Comparison of ENCODE assay signal across 1 cellular context in genomic region chr2:75710577-75711253, GRCh38.
A peak's percentile ranks its signal among the peaks of the same experiment; 100 is the strongest.
TF ChIP-seq lines count a peak whose summit lies in the region.

TSS of gene GCFC2 (minus strand) at chr2:75710915. CDS start at chr2:75710855, 60 bp downstream.

TF ChIP-seq in K562, 482 proteins besides CTCF, POLR2A, EP300 and RAD21 (continued from another document and continues in another):
- TF ChIP-seq, protein P1, sequence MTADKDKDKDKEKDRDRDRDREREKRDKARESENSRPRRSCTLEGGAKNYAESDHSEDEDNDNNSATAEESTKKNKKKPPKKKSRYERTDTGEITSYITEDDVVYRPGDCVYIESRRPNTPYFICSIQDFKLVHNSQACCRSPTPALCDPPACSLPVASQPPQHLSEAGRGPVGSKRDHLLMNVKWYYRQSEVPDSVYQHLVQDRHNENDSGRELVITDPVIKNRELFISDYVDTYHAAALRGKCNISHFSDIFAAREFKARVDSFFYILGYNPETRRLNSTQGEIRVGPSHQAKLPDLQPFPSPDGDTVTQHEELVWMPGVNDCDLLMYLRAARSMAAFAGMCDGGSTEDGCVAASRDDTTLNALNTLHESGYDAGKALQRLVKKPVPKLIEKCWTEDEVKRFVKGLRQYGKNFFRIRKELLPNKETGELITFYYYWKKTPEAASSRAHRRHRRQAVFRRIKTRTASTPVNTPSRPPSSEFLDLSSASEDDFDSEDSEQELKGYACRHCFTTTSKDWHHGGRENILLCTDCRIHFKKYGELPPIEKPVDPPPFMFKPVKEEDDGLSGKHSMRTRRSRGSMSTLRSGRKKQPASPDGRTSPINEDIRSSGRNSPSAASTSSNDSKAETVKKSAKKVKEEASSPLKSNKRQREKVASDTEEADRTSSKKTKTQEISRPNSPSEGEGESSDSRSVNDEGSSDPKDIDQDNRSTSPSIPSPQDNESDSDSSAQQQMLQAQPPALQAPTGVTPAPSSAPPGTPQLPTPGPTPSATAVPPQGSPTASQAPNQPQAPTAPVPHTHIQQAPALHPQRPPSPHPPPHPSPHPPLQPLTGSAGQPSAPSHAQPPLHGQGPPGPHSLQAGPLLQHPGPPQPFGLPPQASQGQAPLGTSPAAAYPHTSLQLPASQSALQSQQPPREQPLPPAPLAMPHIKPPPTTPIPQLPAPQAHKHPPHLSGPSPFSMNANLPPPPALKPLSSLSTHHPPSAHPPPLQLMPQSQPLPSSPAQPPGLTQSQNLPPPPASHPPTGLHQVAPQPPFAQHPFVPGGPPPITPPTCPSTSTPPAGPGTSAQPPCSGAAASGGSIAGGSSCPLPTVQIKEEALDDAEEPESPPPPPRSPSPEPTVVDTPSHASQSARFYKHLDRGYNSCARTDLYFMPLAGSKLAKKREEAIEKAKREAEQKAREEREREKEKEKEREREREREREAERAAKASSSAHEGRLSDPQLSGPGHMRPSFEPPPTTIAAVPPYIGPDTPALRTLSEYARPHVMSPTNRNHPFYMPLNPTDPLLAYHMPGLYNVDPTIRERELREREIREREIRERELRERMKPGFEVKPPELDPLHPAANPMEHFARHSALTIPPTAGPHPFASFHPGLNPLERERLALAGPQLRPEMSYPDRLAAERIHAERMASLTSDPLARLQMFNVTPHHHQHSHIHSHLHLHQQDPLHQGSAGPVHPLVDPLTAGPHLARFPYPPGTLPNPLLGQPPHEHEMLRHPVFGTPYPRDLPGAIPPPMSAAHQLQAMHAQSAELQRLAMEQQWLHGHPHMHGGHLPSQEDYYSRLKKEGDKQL (CRISPR knock-in tag; IDR thresholded peaks at IDR 0.05; ENCODE audit: borderline replicate concordance), result peak; percentile 94; the same call in 1 of the 2 replicates
- peak; percentile 87; the same call in 1 of the 2 replicates for TF ChIP-seq IRF2 (CRISPR knock-in tag; IDR thresholded peaks at IDR 0.05)
- peak; percentile 85 for TF ChIP-seq PRMT5 (CRISPR knock-in tag; IDR thresholded peaks at IDR 0.05)
- peak; percentile 51; the same call in 1 of the 2 replicates for TF ChIP-seq NKRF (IDR thresholded peaks at IDR 0.05; ENCODE audit: borderline replicate concordance)
- TF ChIP-seq ZNF431 (CRISPR knock-in tag; IDR thresholded peaks at IDR 0.05), result peak; percentile 93
- TF ChIP-seq TAL1 (IDR thresholded peaks at IDR 0.05), result no peak
- TF ChIP-seq CREB1 (IDR thresholded peaks at IDR 0.05), result no peak; the same call in 1 of the 2 replicates
- peak; percentile 76 for TF ChIP-seq CREB1 (CRISPR knock-in tag; IDR thresholded peaks at IDR 0.05)
- TF ChIP-seq ZBTB33 (CRISPR knock-in tag; IDR thresholded peaks at IDR 0.05), result peak; percentile 87
- TF ChIP-seq HDAC1 (IDR thresholded peaks at IDR 0.05), result peak in 1 of 2 experiments; percentile 78; a peak in 2 of 4 replicates
- peak; percentile 99 for TF ChIP-seq ZNF511 (CRISPR knock-in tag; IDR thresholded peaks at IDR 0.05)
- TF ChIP-seq ZBTB2 (IDR thresholded peaks at IDR 0.05), result no peak
- TF ChIP-seq, protein P2, sequence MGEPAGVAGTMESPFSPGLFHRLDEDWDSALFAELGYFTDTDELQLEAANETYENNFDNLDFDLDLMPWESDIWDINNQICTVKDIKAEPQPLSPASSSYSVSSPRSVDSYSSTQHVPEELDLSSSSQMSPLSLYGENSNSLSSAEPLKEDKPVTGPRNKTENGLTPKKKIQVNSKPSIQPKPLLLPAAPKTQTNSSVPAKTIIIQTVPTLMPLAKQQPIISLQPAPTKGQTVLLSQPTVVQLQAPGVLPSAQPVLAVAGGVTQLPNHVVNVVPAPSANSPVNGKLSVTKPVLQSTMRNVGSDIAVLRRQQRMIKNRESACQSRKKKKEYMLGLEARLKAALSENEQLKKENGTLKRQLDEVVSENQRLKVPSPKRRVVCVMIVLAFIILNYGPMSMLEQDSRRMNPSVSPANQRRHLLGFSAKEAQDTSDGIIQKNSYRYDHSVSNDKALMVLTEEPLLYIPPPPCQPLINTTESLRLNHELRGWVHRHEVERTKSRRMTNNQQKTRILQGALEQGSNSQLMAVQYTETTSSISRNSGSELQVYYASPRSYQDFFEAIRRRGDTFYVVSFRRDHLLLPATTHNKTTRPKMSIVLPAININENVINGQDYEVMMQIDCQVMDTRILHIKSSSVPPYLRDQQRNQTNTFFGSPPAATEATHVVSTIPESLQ (CRISPR knock-in tag; IDR thresholded peaks at IDR 0.05), result peak; percentile 61
- TF ChIP-seq ZBTB7A (IDR thresholded peaks at IDR 0.05; ENCODE audit: borderline replicate concordance, control insufficient read depth, low read depth, low read length), result no peak
- TF ChIP-seq KLF1 (tag; IDR thresholded peaks at IDR 0.05), result 0 out of 2 replicates have a peak, but pooled peaks have one; percentile 49
- TF ChIP-seq SUPT5H (IDR thresholded peaks at IDR 0.05), result peak; percentile 88
- peak; percentile 98 for TF ChIP-seq ZNF232 (CRISPR knock-in tag; IDR thresholded peaks at IDR 0.05)
- TF ChIP-seq LCOR (CRISPR knock-in tag; IDR thresholded peaks at IDR 0.05), result peak; percentile 93
- no peak for TF ChIP-seq ZNF586 (CRISPR knock-in tag; conservative IDR thresholded peaks at IDR 0.05)
- TF ChIP-seq, protein P3, sequence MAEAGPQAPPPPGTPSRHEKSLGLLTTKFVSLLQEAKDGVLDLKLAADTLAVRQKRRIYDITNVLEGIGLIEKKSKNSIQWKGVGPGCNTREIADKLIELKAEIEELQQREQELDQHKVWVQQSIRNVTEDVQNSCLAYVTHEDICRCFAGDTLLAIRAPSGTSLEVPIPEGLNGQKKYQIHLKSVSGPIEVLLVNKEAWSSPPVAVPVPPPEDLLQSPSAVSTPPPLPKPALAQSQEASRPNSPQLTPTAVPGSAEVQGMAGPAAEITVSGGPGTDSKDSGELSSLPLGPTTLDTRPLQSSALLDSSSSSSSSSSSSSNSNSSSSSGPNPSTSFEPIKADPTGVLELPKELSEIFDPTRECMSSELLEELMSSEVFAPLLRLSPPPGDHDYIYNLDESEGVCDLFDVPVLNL (CRISPR knock-in tag; IDR thresholded peaks at IDR 0.05; ENCODE audit: low read depth), result peak; percentile 79; the same call in 1 of the 2 replicates
- TF ChIP-seq U2AF1 (optimal IDR thresholded peaks at IDR 0.05; ENCODE audit: low read depth, low read length), result peak; percentile 86
- peak; percentile 97 for TF ChIP-seq RBBP5 (IDR thresholded peaks at IDR 0.05; ENCODE audit: borderline replicate concordance, insufficient read depth, low read length, poor library complexity, severe bottlenecking)
- no peak for TF ChIP-seq ZNF436 (CRISPR knock-in tag; IDR thresholded peaks at IDR 0.05)
- TF ChIP-seq ZNF274 (IDR thresholded peaks at IDR 0.05; ENCODE audit: borderline replicate concordance, low read depth, low read length), result no peak
- TF ChIP-seq KDM4B (IDR thresholded peaks at IDR 0.05; ENCODE audit: borderline replicate concordance in 2 of 2, low read depth in 1 of 2), result peak in 1 of 2 experiments; percentile 48; a peak in 1 of 4 replicates
- TF ChIP-seq ZNF217 (CRISPR knock-in tag; IDR thresholded peaks at IDR 0.05), result 0 out of 2 replicates have a peak, but pooled peaks have one; percentile 61
- TF ChIP-seq, protein P4, sequence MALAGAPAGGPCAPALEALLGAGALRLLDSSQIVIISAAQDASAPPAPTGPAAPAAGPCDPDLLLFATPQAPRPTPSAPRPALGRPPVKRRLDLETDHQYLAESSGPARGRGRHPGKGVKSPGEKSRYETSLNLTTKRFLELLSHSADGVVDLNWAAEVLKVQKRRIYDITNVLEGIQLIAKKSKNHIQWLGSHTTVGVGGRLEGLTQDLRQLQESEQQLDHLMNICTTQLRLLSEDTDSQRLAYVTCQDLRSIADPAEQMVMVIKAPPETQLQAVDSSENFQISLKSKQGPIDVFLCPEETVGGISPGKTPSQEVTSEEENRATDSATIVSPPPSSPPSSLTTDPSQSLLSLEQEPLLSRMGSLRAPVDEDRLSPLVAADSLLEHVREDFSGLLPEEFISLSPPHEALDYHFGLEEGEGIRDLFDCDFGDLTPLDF (CRISPR knock-in tag; IDR thresholded peaks at IDR 0.05), result peak; percentile 97
- peak; percentile 76 for TF ChIP-seq KDM5B (IDR thresholded peaks at IDR 0.05; ENCODE audit: insufficient replicate concordance, low read depth, low read length)
- TF ChIP-seq, protein P5, sequence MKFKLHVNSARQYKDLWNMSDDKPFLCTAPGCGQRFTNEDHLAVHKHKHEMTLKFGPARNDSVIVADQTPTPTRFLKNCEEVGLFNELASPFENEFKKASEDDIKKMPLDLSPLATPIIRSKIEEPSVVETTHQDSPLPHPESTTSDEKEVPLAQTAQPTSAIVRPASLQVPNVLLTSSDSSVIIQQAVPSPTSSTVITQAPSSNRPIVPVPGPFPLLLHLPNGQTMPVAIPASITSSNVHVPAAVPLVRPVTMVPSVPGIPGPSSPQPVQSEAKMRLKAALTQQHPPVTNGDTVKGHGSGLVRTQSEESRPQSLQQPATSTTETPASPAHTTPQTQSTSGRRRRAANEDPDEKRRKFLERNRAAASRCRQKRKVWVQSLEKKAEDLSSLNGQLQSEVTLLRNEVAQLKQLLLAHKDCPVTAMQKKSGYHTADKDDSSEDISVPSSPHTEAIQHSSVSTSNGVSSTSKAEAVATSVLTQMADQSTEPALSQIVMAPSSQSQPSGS (CRISPR knock-in tag; IDR thresholded peaks at IDR 0.05), result peak; percentile 82; the same call in 1 of the 2 replicates
- peak; percentile 90 for TF ChIP-seq NR1H2 (CRISPR knock-in tag; IDR thresholded peaks at IDR 0.05)
- peak; percentile 74 for TF ChIP-seq TAF1 (IDR thresholded peaks at IDR 0.05; ENCODE audit: control insufficient read depth, extremely low read depth, insufficient read depth, low read length, severe bottlenecking)
- peak; percentile 88 for TF ChIP-seq FIP1L1 (IDR thresholded peaks at IDR 0.05; ENCODE audit: low read depth, low read length, poor library complexity, severe bottlenecking)
- TF ChIP-seq, protein P6, sequence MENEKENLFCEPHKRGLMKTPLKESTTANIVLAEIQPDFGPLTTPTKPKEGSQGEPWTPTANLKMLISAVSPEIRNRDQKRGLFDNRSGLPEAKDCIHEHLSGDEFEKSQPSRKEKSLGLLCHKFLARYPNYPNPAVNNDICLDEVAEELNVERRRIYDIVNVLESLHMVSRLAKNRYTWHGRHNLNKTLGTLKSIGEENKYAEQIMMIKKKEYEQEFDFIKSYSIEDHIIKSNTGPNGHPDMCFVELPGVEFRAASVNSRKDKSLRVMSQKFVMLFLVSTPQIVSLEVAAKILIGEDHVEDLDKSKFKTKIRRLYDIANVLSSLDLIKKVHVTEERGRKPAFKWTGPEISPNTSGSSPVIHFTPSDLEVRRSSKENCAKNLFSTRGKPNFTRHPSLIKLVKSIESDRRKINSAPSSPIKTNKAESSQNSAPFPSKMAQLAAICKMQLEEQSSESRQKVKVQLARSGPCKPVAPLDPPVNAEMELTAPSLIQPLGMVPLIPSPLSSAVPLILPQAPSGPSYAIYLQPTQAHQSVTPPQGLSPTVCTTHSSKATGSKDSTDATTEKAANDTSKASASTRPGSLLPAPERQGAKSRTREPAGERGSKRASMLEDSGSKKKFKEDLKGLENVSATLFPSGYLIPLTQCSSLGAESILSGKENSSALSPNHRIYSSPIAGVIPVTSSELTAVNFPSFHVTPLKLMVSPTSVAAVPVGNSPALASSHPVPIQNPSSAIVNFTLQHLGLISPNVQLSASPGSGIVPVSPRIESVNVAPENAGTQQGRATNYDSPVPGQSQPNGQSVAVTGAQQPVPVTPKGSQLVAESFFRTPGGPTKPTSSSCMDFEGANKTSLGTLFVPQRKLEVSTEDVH (IDR thresholded peaks at IDR 0.05; ENCODE audit: low read depth, partially characterized antibody), result peak; percentile 69
- 0 out of 2 replicates have a peak, but pooled peaks have one; percentile 26 for TF ChIP-seq ZEB2 (IDR thresholded peaks at IDR 0.05)
- TF ChIP-seq, protein P7, sequence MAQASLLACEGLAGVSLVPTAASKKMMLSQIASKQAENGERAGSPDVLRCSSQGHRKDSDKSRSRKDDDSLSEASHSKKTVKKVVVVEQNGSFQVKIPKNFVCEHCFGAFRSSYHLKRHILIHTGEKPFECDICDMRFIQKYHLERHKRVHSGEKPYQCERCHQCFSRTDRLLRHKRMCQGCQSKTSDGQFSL (CRISPR knock-in tag; IDR thresholded peaks at IDR 0.05), result peak; percentile 43; the same call in 1 of the 2 replicates
- TF ChIP-seq, protein P7 (tag; IDR thresholded peaks at IDR 0.05), result no peak
